22 cellular contexts compared by ENCODE assay signal in genomic region chr16:81158964-81159363, GRCh38.
DNase-seq lines count a peak whose midpoint lies in the region; ATAC-seq lines count a peak whose summit lies in the region.
"Had no signal": no experiment of that assay in that cellular context is flagged by ENCODE, and none has a peak within 500 bp of the region (broad histone marks: within the 10 kb centered on the region; RNA-seq: fewer than 3 reads in every experiment).

No MANE protein-coding gene starts in this region.

- no peaks in the 10 kb centered on the region for H3K9me3 Mint-ChIP-seq in activated naive CD4-positive, alpha-beta T cell treated with anti-CD3 and anti-CD28 coated beads, Interleukin-2, amount 50 U/mL, for 72 hours
- H3K9me3 Mint-ChIP-seq: activated naive CD8-positive, alpha-beta T cell treated with anti-CD3 and anti-CD28 coated beads for 36 hours; stimulated activated naive CD8-positive, alpha-beta T cell treated with anti-CD3 and anti-CD28 coated beads, Interleukin-15, Interleukin-2, amounts not matched to agents 100 ng/mL and 50 ng/mL, for 24 hours had no signal

- DNase-seq in Caki2 (ENCODE audit: low read depth), result peak; percentile 56
- DNase-seq in islet precursor cell, result peak; percentile 84
- DNase-seq in putamen (ENCODE audit: low spot score), result peak; percentile 88
- no peak for DNase-seq in activated naive CD4-positive, alpha-beta T cell treated with anti-CD3 and anti-CD28 coated beads, Interleukin-2, amount 50 U/mL, for 72 hours (ENCODE audit: low spot score in 2 of 2)
- DNase-seq in NCI-H69 (lab: John Stamatoyannopoulos, UW), result no peak
- DNase-seq: activated CD4-positive, alpha-beta T cell treated with anti-CD3 and anti-CD28 coated beads for 48 hours; activated naive CD8-positive, alpha-beta T cell treated with anti-CD3 and anti-CD28 coated beads for 36 hours; effector memory CD8-positive, alpha-beta T cell; IMR-90; NCI-H1417; NCI-H2107; NCI-H510A treated with DMSO at 0.1 percent for 48 hours; Peyer's patch; spleen; T-helper 2 cell; upper lobe of right lung had no signal

- ATAC-seq in HG03378 (IDR thresholded peaks at IDR 0.05; ENCODE audit: unreplicated experiment), result no peak
- ATAC-seq in activated naive CD4-positive, alpha-beta T cell treated with anti-CD3 and anti-CD28 coated beads, Interleukin-2, amount 50 U/mL, for 72 hours, result no peak
- ATAC-seq: effector memory CD8-positive, alpha-beta T cell; upper lobe of right lung had no signal

- H3K27ac Mint-ChIP-seq in activated naive CD4-positive, alpha-beta T cell treated with anti-CD3 and anti-CD28 coated beads, Interleukin-2, amount 50 U/mL, for 72 hours, result no peak overlapping the region
- H3K27ac Mint-ChIP-seq: activated naive CD8-positive, alpha-beta T cell treated with anti-CD3 and anti-CD28 coated beads for 36 hours; effector memory CD8-positive, alpha-beta T cell; stimulated activated naive CD8-positive, alpha-beta T cell treated with anti-CD3 and anti-CD28 coated beads, Interleukin-15, Interleukin-2, amounts not matched to agents 100 ng/mL and 50 ng/mL, for 24 hours had no signal

- peak overlapping the region; percentile 95 for H3K27ac ChIP-seq in angular gyrus (ENCODE audit: low read depth, low read length)
- H3K27ac ChIP-seq: esophagus muscularis mucosa, Peyer's patch, SK-N-MC, spleen, upper lobe of right lung had no signal

- in situ Hi-C loops in Caki2 (cut with HindIII; ENCODE audit: low pct_unique_long_range_greater_than_20kb, low sequenced_read_pairs), result no loop called here

- H3K36me3 Mint-ChIP-seq in activated naive CD4-positive, alpha-beta T cell treated with anti-CD3 and anti-CD28 coated beads, Interleukin-2, amount 50 U/mL, for 72 hours, result no peaks in the 10 kb centered on the region
- H3K36me3 Mint-ChIP-seq: activated naive CD8-positive, alpha-beta T cell treated with anti-CD3 and anti-CD28 coated beads for 36 hours; CD14-positive monocyte had no signal

Comparison
In these comparisons a context has a peak if more than half of its experiments do, and no peak if none do; other contexts are left out.
1. DNase-seq: peak in Caki2 (single experiment), islet precursor cell (single experiment) and putamen (single experiment); none in activated naive CD4-positive, alpha-beta T cell treated with anti-CD3 and anti-CD28 coated beads, Interleukin-2, amount 50 U/mL, for 72 hours (0 of 2) and NCI-H69 (single experiment).